Comparison of ENCODE assay signal across 31 cellular contexts in genomic region chr3:121962443-121962842, GRCh38. TPM values are rescaled to one million over a fixed set of nuclear protein-coding genes. Genes with fewer than 3 reads are reported as not detected.
DNase-seq lines count a peak whose midpoint lies in the region; ATAC-seq, FAIRE-seq and TF ChIP-seq lines count a peak whose summit lies in the region.
"Had no signal": no experiment of that assay in that cellular context is flagged by ENCODE, and none has a peak within 500 bp of the region (broad histone marks: within the 10 kb centered on the region; RNA-seq: fewer than 3 reads in every experiment).

No MANE protein-coding gene starts in this region.

- H3K27ac ChIP-seq in HepG2 (ENCODE audit: extremely low read length, insufficient read depth, low read length): no peak overlapping the region
- H3K27ac ChIP-seq in right lobe of liver: no peak overlapping the region
- H3K27ac ChIP-seq in trophoblast cell (ENCODE audit: low read depth, low read length): no peak overlapping the region
- no peak overlapping the region for H3K27ac ChIP-seq in SK-N-SH (ENCODE audit: low read depth in 2 of 2, low read length in 1 of 2)
- H3K27ac ChIP-seq: 22Rv1, BLaER1 had no signal

- no peaks in the 10 kb centered on the region for H3K9me2 ChIP-seq in SK-N-SH

- H3K9ac ChIP-seq in HepG2 (ENCODE audit: insufficient read depth, low read depth, low read length): no peak overlapping the region
- no peak overlapping the region for H3K9ac ChIP-seq in trophoblast cell (ENCODE audit: low read length)
- H3K9ac ChIP-seq in SK-N-SH: no peak overlapping the region
- H3K9ac ChIP-seq: BLaER1 had no signal

- H2BK120ac ChIP-seq in trophoblast cell (ENCODE audit: insufficient read depth, low read length, poor library complexity): no peak overlapping the region

- TF ChIP-seq POLR2A in HepG2 (IDR thresholded peaks at IDR 0.05; ENCODE audit: insufficient read depth in 1 of 2, low read depth in 2 of 2, low read length in 2 of 2): no peak
- TF ChIP-seq POLR2A in right lobe of liver (IDR thresholded peaks at IDR 0.05): no peak
- no peak for TF ChIP-seq POLR2A in GM12891 (IDR thresholded peaks at IDR 0.05; ENCODE audit: low read depth, low read length)

- POLR2A ChIA-PET in HepG2 (lab: Yijun Ruan, JAX) (no interaction called here), SK-N-SH (lab: Yijun Ruan, JAX) (no interaction called here)

- H3K23ac ChIP-seq in trophoblast cell (ENCODE audit: low read length): no peak overlapping the region

- H2BK12ac ChIP-seq in trophoblast cell (ENCODE audit: low read length): no peak overlapping the region

- in situ Hi-C loops in HepG2 (cut with HindIII; ENCODE audit: extremely low pct_ligation_motif_present, low pct_unique_long_range_greater_than_20kb): no loop called here

- TF ChIP-seq CTCF in HepG2 (CRISPR knock-in tag; IDR thresholded peaks at IDR 0.05) (no peak), right lobe of liver (IDR thresholded peaks at IDR 0.05) (no peak), bronchial epithelial cell (IDR thresholded peaks at IDR 0.05; ENCODE audit: insufficient read depth, low read length, severe bottlenecking) (no peak), SK-N-SH (IDR thresholded peaks at IDR 0.05) (no peak)

- no peak overlapping the region for H4K8ac ChIP-seq in trophoblast cell (ENCODE audit: low read depth, low read length)

- H3K79me1 ChIP-seq in trophoblast cell (ENCODE audit: low read length): no peaks in the 10 kb centered on the region

- H3K9me3 ChIP-seq in HepG2 (ENCODE audit: low read length) (no peaks in the 10 kb centered on the region), right lobe of liver (no peaks in the 10 kb centered on the region), trophoblast cell (ENCODE audit: insufficient read depth, low read depth, low read length) (peaks cover 6% of the 10 kb centered on the region), SK-N-SH (no peaks in the 10 kb centered on the region)
- H3K9me3 ChIP-seq: BE2C had no signal

- no peak for TF ChIP-seq RAD21 in HepG2 (CRISPR knock-in tag; IDR thresholded peaks at IDR 0.05)
- no peak for TF ChIP-seq RAD21 in SK-N-SH (IDR thresholded peaks at IDR 0.05; ENCODE audit: low read length)

- H3K4me2 ChIP-seq in HepG2 (ENCODE audit: low read depth, low read length): no peak overlapping the region
- H3K4me2 ChIP-seq in trophoblast cell (ENCODE audit: low read length): peak overlapping the region; percentile 27
- no peak overlapping the region for H3K4me2 ChIP-seq in SK-N-SH
- H3K4me2 ChIP-seq: BLaER1 had no signal

- no peak for ATAC-seq in HepG2
- no peak for ATAC-seq in right lobe of liver
- ATAC-seq: CD8-positive, alpha-beta T cell; GM12878 had no signal

- H4K91ac ChIP-seq in trophoblast cell (ENCODE audit: low read depth, low read length): no peak overlapping the region

- intact Hi-C loops in HepG2 (cut with micrococcal nuclease; ENCODE audit: unreplicated experiment): no loop called here
- intact Hi-C loops in right lobe of liver (cut with DNase I): no loop called here

- no peak overlapping the region for H3K4me3 ChIP-seq in HepG2 (replicated peaks in 1 of 3; ENCODE audit: insufficient read depth in 1 of 3, low read depth in 2 of 3, low read length in 3 of 3)
- no peak overlapping the region for H3K4me3 ChIP-seq in right lobe of liver
- H3K4me3 ChIP-seq in bronchial epithelial cell (ENCODE audit: low read depth, low read length): no peak overlapping the region
- H3K4me3 ChIP-seq in trophoblast cell (ENCODE audit: low read depth, low read length): no peak overlapping the region
- H3K4me3 ChIP-seq in SK-N-SH (ENCODE audit: low read depth in 2 of 2, low read length in 1 of 2): no peak overlapping the region
- H3K4me3 ChIP-seq: BLaER1, GM12878 had no signal

- no peaks in the 10 kb centered on the region for H3K79me2 ChIP-seq in HepG2 (ENCODE audit: insufficient read depth, low read length)
- no peaks in the 10 kb centered on the region for H3K79me2 ChIP-seq in trophoblast cell (ENCODE audit: control insufficient read depth, insufficient read depth, low read length, poor library complexity)
- H3K79me2 ChIP-seq in SK-N-SH (ENCODE audit: insufficient read depth): no peaks in the 10 kb centered on the region

- H2AK5ac ChIP-seq in trophoblast cell (ENCODE audit: low read length): no peak overlapping the region

- H2AFZ ChIP-seq in HepG2 (ENCODE audit: low read length): no peak overlapping the region
- no peak overlapping the region for H2AFZ ChIP-seq in trophoblast cell (ENCODE audit: insufficient read depth, low read length, poor library complexity)
- no peak overlapping the region for H2AFZ ChIP-seq in SK-N-SH (ENCODE audit: low read depth)

- DNase-seq in HepG2 (ENCODE audit: low spot score) (no peak), right lobe of liver (no peak), GM12891 (ENCODE audit: insufficient read length, low spot score) (no peak), bronchial epithelial cell (ENCODE audit: low read depth) (no peak), trophoblast cell (no peak), SK-N-SH (no peak), COLO668 (lab: John Stamatoyannopoulos, UW; ENCODE audit: unreplicated experiment) (no peak), GOT3 (lab: John Stamatoyannopoulos, UW) (no peak)
- DNase-seq: ACHN; BE2C; C1 segment of cervical spinal cord; CD4-positive, alpha-beta T cell; CD8-positive, alpha-beta T cell; COR-L47; DMS 273 treated with DMSO at 0.1 percent for 48 hours; DMS153; DMS53; DMS79; DND-41; EL; GDM1 had no signal

- H3K14ac ChIP-seq in trophoblast cell (ENCODE audit: low read length): no peak overlapping the region

- no peak overlapping the region for H4K12ac ChIP-seq in trophoblast cell (ENCODE audit: low read depth, low read length)

- H3F3A ChIP-seq in SK-N-SH (replicated peaks; ENCODE audit: insufficient read depth): no peaks in the 10 kb centered on the region

- no peak for FAIRE-seq in HepG2 (lab: Jason Lieb, UNC)
- peak; percentile 28 for FAIRE-seq in GM12891 (lab: Jason Lieb, UNC)
- FAIRE-seq in bronchial epithelial cell (lab: Jason Lieb, UNC): peak; percentile 43
- FAIRE-seq: GM12878, GM18507, GM19239 had no signal

- TF ChIP-seq EP300 in HepG2 (IDR thresholded peaks at IDR 0.05; ENCODE audit: low read depth in 2 of 2, low read length in 2 of 2) (no peak), HepG2 (CRISPR knock-in tag; IDR thresholded peaks at IDR 0.05; ENCODE audit: borderline replicate concordance) (no peak), SK-N-SH (IDR thresholded peaks at IDR 0.05; ENCODE audit: borderline replicate concordance in 1 of 2, low read depth in 1 of 2, low read length in 1 of 2) (no peak)

- no peaks in the 10 kb centered on the region for H3K36me3 ChIP-seq in HepG2 (replicated peaks in 1 of 2; ENCODE audit: control insufficient read depth in 1 of 2, insufficient read depth in 2 of 2, low read length in 2 of 2)
- no peaks in the 10 kb centered on the region for H3K36me3 ChIP-seq in right lobe of liver
- no peaks in the 10 kb centered on the region for H3K36me3 ChIP-seq in bronchial epithelial cell (ENCODE audit: control insufficient read depth, insufficient read depth, low read length)
- H3K36me3 ChIP-seq in trophoblast cell (ENCODE audit: control insufficient read depth in 1 of 2, insufficient read depth in 2 of 2, low read length in 2 of 2): no peaks in the 10 kb centered on the region
- no peaks in the 10 kb centered on the region for H3K36me3 ChIP-seq in SK-N-SH (replicated peaks in 1 of 2; ENCODE audit: control insufficient read depth in 1 of 2, insufficient read depth in 2 of 2, low read length in 1 of 2)
- H3K36me3 ChIP-seq: BE2C had no signal

- no peak overlapping the region for H2BK5ac ChIP-seq in trophoblast cell (ENCODE audit: low read depth, low read length, poor library complexity)

- H4K20me1 ChIP-seq in HepG2 (ENCODE audit: insufficient read depth, low read length) (no peaks in the 10 kb centered on the region), SK-N-SH (ENCODE audit: insufficient read depth) (no peaks in the 10 kb centered on the region)
- H4K20me1 ChIP-seq: BLaER1 had no signal

- H3K4ac ChIP-seq in trophoblast cell (ENCODE audit: low read depth, low read length): no peak overlapping the region

- CTCF ChIA-PET in HepG2 (lab: Yijun Ruan, JAX; ENCODE audit: low intra/inter-chr PET ratio, low total read pairs): no interaction called here
- CTCF ChIA-PET in SK-N-SH (lab: Yijun Ruan, JAX): interaction anchor here (2.0 kb wide), 1 partner anchor 33 kb away, joined by 6 read pairs; no protein-coding TSS in a partner anchor

- H3K27me3 ChIP-seq in HepG2 (ENCODE audit: control insufficient read depth in 1 of 2, insufficient read depth in 2 of 2, low read length in 2 of 2): no peaks in the 10 kb centered on the region
- no peaks in the 10 kb centered on the region for H3K27me3 ChIP-seq in right lobe of liver
- no peaks in the 10 kb centered on the region for H3K27me3 ChIP-seq in bronchial epithelial cell (ENCODE audit: control insufficient read depth, insufficient read depth, low read length)
- H3K27me3 ChIP-seq in trophoblast cell (ENCODE audit: insufficient read depth, low read length): no peaks in the 10 kb centered on the region
- H3K27me3 ChIP-seq in SK-N-SH (ENCODE audit: insufficient read depth): no peaks in the 10 kb centered on the region
- H3K27me3 ChIP-seq: BE2C, BLaER1 had no signal

- BruUV-seq in HepG2 (replicated peaks; lab: Mats Ljungman, UMichigan): no TSS peak

- H3K18ac ChIP-seq in trophoblast cell (ENCODE audit: low read length): no peak overlapping the region

- no peaks in the 10 kb centered on the region for H3K4me1 ChIP-seq in HepG2 (ENCODE audit: insufficient read depth, low read length)
- no peaks in the 10 kb centered on the region for H3K4me1 ChIP-seq in right lobe of liver
- no peaks in the 10 kb centered on the region for H3K4me1 ChIP-seq in trophoblast cell (ENCODE audit: control insufficient read depth in 1 of 2, insufficient read depth in 2 of 2, low read length in 2 of 2)
- H3K4me1 ChIP-seq in SK-N-SH (ENCODE audit: control insufficient read depth in 1 of 2, insufficient read depth in 2 of 2, low read depth in 1 of 2, low read length in 1 of 2): no peaks in the 10 kb centered on the region
- H3K4me1 ChIP-seq: BE2C, BLaER1 had no signal

RNA-seq across cellular contexts. Expression of gene ILDR1, which starts 59.6 kb away (rescaled TPM):
- total RNA-seq in HepG2 (2016; rRNA removed; fragmentation: Illumina TruSeq; extraction: Trizol) (not detected in 2 replicates), right lobe of liver (under 1 TPM in 5 of 6 experiments, not detected in 1; 0.12 to 0.88 (median 0.33) TPM), bronchial epithelial cell (1.6 and 6.0 TPM in 2 replicates)
- not detected in 2 replicates for total RNA-seq in HepG2 (2016; cell fraction: cytosol; rRNA removed; fragmentation: Illumina TruSeq; extraction: Trizol; ENCODE audit: low read depth)
- not detected in 2 replicates for total RNA-seq in HepG2 (2016; cell fraction: insoluble cytoplasmic fraction; rRNA removed; fragmentation: Illumina TruSeq; extraction: Trizol)
- not detected in 2 replicates for total RNA-seq in HepG2 (2016; cell fraction: membrane; rRNA removed; fragmentation: Illumina TruSeq; extraction: Trizol)
- not detected in 2 replicates for total RNA-seq in HepG2 (2016; cell fraction: nucleus; rRNA removed; fragmentation: Illumina TruSeq; extraction: Trizol)
- polyA plus RNA-seq in HepG2 (2011; rRNA removed) (not detected in 2 replicates), SK-N-SH (2012; rRNA removed) (0.02 and 0.05 TPM in 2 replicates)
- polyA plus RNA-seq in HepG2 (2011; cell fraction: cytosol; rRNA removed): not detected in 2 replicates
- not detected in 2 replicates for polyA plus RNA-seq in HepG2 (2011; cell fraction: nucleus; rRNA removed)
- polyA plus RNA-seq in HepG2 (2012): 0.09 TPM in 1 of 2 replicates, not detected in the other
- polyA plus RNA-seq in HepG2 (2016; cell fraction: cytosol; fragmentation: Illumina TruSeq; extraction: Trizol; ENCODE audit: low read depth): not detected in 2 replicates
- polyA plus RNA-seq in HepG2 (2016; cell fraction: insoluble cytoplasmic fraction; fragmentation: Illumina TruSeq; extraction: Trizol; ENCODE audit: low read depth): not detected in 2 replicates
- not detected in 2 replicates for polyA plus RNA-seq in HepG2 (2016; cell fraction: membrane; fragmentation: Illumina TruSeq; extraction: Trizol; ENCODE audit: low read depth)
- polyA plus RNA-seq in HepG2 (2016; cell fraction: nucleus; fragmentation: Illumina TruSeq; extraction: Trizol; ENCODE audit: insufficient read depth, low read depth): not detected in 2 replicates
- not detected in 2 replicates for polyA minus RNA-seq in HepG2 (2011; rRNA and poly(A)+ RNA removed; ENCODE audit: low replicate concordance)
- polyA minus RNA-seq in HepG2 (2011; cell fraction: cytosol; rRNA and poly(A)+ RNA removed): not detected in 2 replicates
- not detected in 2 replicates for polyA minus RNA-seq in HepG2 (2011; cell fraction: nucleus; rRNA and poly(A)+ RNA removed)
- polyA plus RNA-seq in GM12891 (2012; ENCODE audit: low read depth, missing spikeins): 2.4 TPM
- 0.15 TPM in 2 replicates for polyA plus RNA-seq in trophoblast cell (2013)
- 0.01 TPM in 1 of 2 replicates, not detected in the other for polyA plus RNA-seq in SK-N-SH (2012; cell fraction: cytosol; rRNA removed)
- 0.04 and 0.05 TPM in 2 replicates for polyA plus RNA-seq in SK-N-SH (2012; cell fraction: nucleus; rRNA removed)
- total RNA-seq: A172; A673; CD4-positive, alpha-beta T cell; CD8-positive, alpha-beta T cell; Daoy; G401 had no signal
- polyA plus RNA-seq: AG04450 had no signal
